In genomic region chr22:35335936-35336781, GRCh38 we compare ENCODE assay signal across 15 cellular contexts. TPM values are rescaled to one million over a fixed set of nuclear protein-coding genes. Genes with fewer than 3 reads are reported as not detected.
DNase-seq lines count a peak whose midpoint lies in the region; ATAC-seq lines count a peak whose summit lies in the region.
"Had no signal": no experiment of that assay in that cellular context is flagged by ENCODE, and none has a peak within 500 bp of the region (broad histone marks: within the 10 kb centered on the region; RNA-seq: fewer than 3 reads in every experiment).

No MANE protein-coding gene starts in this region.

- H3K9me3 Mint-ChIP-seq in activated CD8-positive, alpha-beta memory T cell treated with anti-CD3 and anti-CD28 coated beads, Interleukin-2, amount 10 ng/mL, durations not matched to agents 7 days and 5 days (ENCODE audit: low read depth), result no peaks in the 10 kb centered on the region
- H3K9me3 Mint-ChIP-seq in T-helper 2 cell treated with Interferon-gamma antibody and Interleukin-4, amounts not matched to agents 5 μg/mL and 100 μg/mL, for 36 hours, result no peaks in the 10 kb centered on the region
- H3K9me3 Mint-ChIP-seq in stimulated activated naive B cell treated with anti-CD40 and anti-IgM and Interleukin-4, amounts not matched to agents 10 μg/mL and 1 μg/mL and 100 μg/mL, for 72 hours, result no peaks in the 10 kb centered on the region
- H3K9me3 Mint-ChIP-seq: activated naive CD4-positive, alpha-beta T cell treated with anti-CD3 and anti-CD28 coated beads for 36 hours had no signal

- peak; percentile 59 for ATAC-seq in activated CD8-positive, alpha-beta memory T cell treated with anti-CD3 and anti-CD28 coated beads, Interleukin-2, amount 10 ng/mL, durations not matched to agents 7 days and 5 days
- ATAC-seq in left cardiac atrium (peak; percentile 68 to 75), GM21526 (IDR thresholded peaks at IDR 0.05; ENCODE audit: low FRiP score, unreplicated experiment) (no peak)
- ATAC-seq in stimulated activated naive B cell treated with anti-CD40 and anti-IgM and Interleukin-4, amounts not matched to agents 10 μg/mL and 1 μg/mL and 100 μg/mL, for 72 hours (replicated peaks), result no peak
- ATAC-seq: PC-3 had no signal

- H3K4me3 Mint-ChIP-seq in activated CD8-positive, alpha-beta memory T cell treated with anti-CD3 and anti-CD28 coated beads, Interleukin-2, amount 10 ng/mL, durations not matched to agents 7 days and 5 days, result no peak overlapping the region
- peak overlapping the region; percentile 72 for H3K4me3 Mint-ChIP-seq in T-helper 2 cell treated with Interferon-gamma antibody and Interleukin-4, amounts not matched to agents 5 μg/mL and 100 μg/mL, for 36 hours
- no peak overlapping the region for H3K4me3 Mint-ChIP-seq in stimulated activated naive B cell treated with anti-CD40 and anti-IgM and Interleukin-4, amounts not matched to agents 10 μg/mL and 1 μg/mL and 100 μg/mL, for 72 hours
- H3K4me3 Mint-ChIP-seq: activated naive CD4-positive, alpha-beta T cell treated with anti-CD3 and anti-CD28 coated beads for 36 hours had no signal

- no peaks in the 10 kb centered on the region for H3K27me3 Mint-ChIP-seq in activated CD8-positive, alpha-beta memory T cell treated with anti-CD3 and anti-CD28 coated beads, Interleukin-2, amount 10 ng/mL, durations not matched to agents 7 days and 5 days
- H3K27me3 Mint-ChIP-seq in T-helper 2 cell treated with Interferon-gamma antibody and Interleukin-4, amounts not matched to agents 5 μg/mL and 100 μg/mL, for 36 hours (ENCODE audit: low read depth), result no peaks in the 10 kb centered on the region
- H3K27me3 Mint-ChIP-seq in stimulated activated naive B cell treated with anti-CD40 and anti-IgM and Interleukin-4, amounts not matched to agents 10 μg/mL and 1 μg/mL and 100 μg/mL, for 72 hours, result no peaks in the 10 kb centered on the region

- peaks cover 1% of the 10 kb centered on the region for H3K36me3 Mint-ChIP-seq in activated CD8-positive, alpha-beta memory T cell treated with anti-CD3 and anti-CD28 coated beads, Interleukin-2, amount 10 ng/mL, durations not matched to agents 7 days and 5 days
- peaks cover 20% of the 10 kb centered on the region for H3K36me3 Mint-ChIP-seq in T-helper 2 cell treated with Interferon-gamma antibody and Interleukin-4, amounts not matched to agents 5 μg/mL and 100 μg/mL, for 36 hours (ENCODE audit: low read depth)
- peaks cover 44 to 75% of the 10 kb centered on the region in 2 donors for H3K36me3 Mint-ChIP-seq in stimulated activated naive B cell treated with anti-CD40 and anti-IgM and Interleukin-4, amounts not matched to agents 10 μg/mL and 1 μg/mL and 100 μg/mL, for 72 hours

- H3K4me1 Mint-ChIP-seq in activated CD8-positive, alpha-beta memory T cell treated with anti-CD3 and anti-CD28 coated beads, Interleukin-2, amount 10 ng/mL, durations not matched to agents 7 days and 5 days, result peaks cover 19% of the 10 kb centered on the region
- peaks cover 28% of the 10 kb centered on the region for H3K4me1 Mint-ChIP-seq in T-helper 2 cell treated with Interferon-gamma antibody and Interleukin-4, amounts not matched to agents 5 μg/mL and 100 μg/mL, for 36 hours (ENCODE audit: low read depth)
- peaks cover 27 to 39% of the 10 kb centered on the region in 2 donors for H3K4me1 Mint-ChIP-seq in stimulated activated naive B cell treated with anti-CD40 and anti-IgM and Interleukin-4, amounts not matched to agents 10 μg/mL and 1 μg/mL and 100 μg/mL, for 72 hours

- CTCF ChIA-PET in activated CD8-positive, alpha-beta memory T cell treated with anti-CD3 and anti-CD28 coated beads, Interleukin-2, amount 10 ng/mL, durations not matched to agents 7 days and 5 days (lab: Charles Lee), result no interaction called here

- peak overlapping the region; percentile 65 for H3K27ac Mint-ChIP-seq in activated CD8-positive, alpha-beta memory T cell treated with anti-CD3 and anti-CD28 coated beads, Interleukin-2, amount 10 ng/mL, durations not matched to agents 7 days and 5 days
- H3K27ac Mint-ChIP-seq in T-helper 2 cell treated with Interferon-gamma antibody and Interleukin-4, amounts not matched to agents 5 μg/mL and 100 μg/mL, for 36 hours, result peak overlapping the region; percentile 93
- peak overlapping the region; percentile 81 for H3K27ac Mint-ChIP-seq in stimulated activated naive B cell treated with anti-CD40 and anti-IgM and Interleukin-4, amounts not matched to agents 10 μg/mL and 1 μg/mL and 100 μg/mL, for 72 hours
- H3K27ac Mint-ChIP-seq: activated naive CD4-positive, alpha-beta T cell treated with anti-CD3 and anti-CD28 coated beads for 36 hours had no signal

- intact Hi-C loops in left cardiac atrium (cut with DNase I), result no loop called here

- DNase-seq in activated CD8-positive, alpha-beta memory T cell treated with anti-CD3 and anti-CD28 coated beads, Interleukin-2, amount 10 ng/mL, durations not matched to agents 7 days and 5 days, result no peak
- no peak for DNase-seq in activated CD8-positive, alpha-beta memory T cell treated with anti-CD3 and anti-CD28 coated beads for 24 hours
- no peak for DNase-seq in T-helper 2 cell treated with Interferon-gamma antibody and Interleukin-4, amounts not matched to agents 5 μg/mL and 100 μg/mL, for 36 hours (ENCODE audit: low spot score)
- no peak for DNase-seq in left cardiac atrium
- DNase-seq in stimulated activated naive B cell treated with anti-CD40 and anti-IgM and Interleukin-4, amounts not matched to agents 10 μg/mL and 1 μg/mL and 100 μg/mL, for 72 hours, result no peak
- DNase-seq in germinal center (ENCODE audit: low spot score), result no peak
- DNase-seq in NCI-H2227 treated with DMSO at 0.1 percent for 48 hours (lab: John Stamatoyannopoulos, UW), result no peak
- DNase-seq: activated naive CD4-positive, alpha-beta T cell treated with anti-CD3 and anti-CD28 coated beads for 36 hours; cerebellar nuclear complex; DMS153; hippocampal formation; NCI-H1105 treated with DMSO at 0.1 percent for 48 hours; NCI-H510A; PC-3 had no signal

RNA-seq across cellular contexts. Expression of gene TOM1, which starts 36.5 kb away (rescaled TPM):
- 10 to 100 TPM; 16.1 to 20.5 TPM for total RNA-seq in activated CD8-positive, alpha-beta memory T cell treated with anti-CD3 and anti-CD28 coated beads, Interleukin-2, amount 10 ng/mL, durations not matched to agents 7 days and 5 days
- total RNA-seq in left cardiac atrium, result 10 to 100 TPM; 45.1 to 57.9 TPM

RNA-seq across cellular contexts. Expression of gene HMOX1, which starts 44.7 kb away (rescaled TPM):
- 1 to 10 TPM in 1 of 2 experiments, under 1 TPM in 1; 0.88 to 6.0 TPM for total RNA-seq in activated CD8-positive, alpha-beta memory T cell treated with anti-CD3 and anti-CD28 coated beads, Interleukin-2, amount 10 ng/mL, durations not matched to agents 7 days and 5 days
- total RNA-seq in left cardiac atrium, result 10 to 100 TPM; 13.6 to 16.0 TPM

Comparison
In these comparisons a context has a peak if more than half of its experiments do, and no peak if none do; other contexts are left out.
1. ATAC-seq: peak in activated CD8-positive, alpha-beta memory T cell treated with anti-CD3 and anti-CD28 coated beads, Interleukin-2, amount 10 ng/mL, durations not matched to agents 7 days and 5 days (single experiment) and left cardiac atrium (2 of 2); none in stimulated activated naive B cell treated with anti-CD40 and anti-IgM and Interleukin-4, amounts not matched to agents 10 μg/mL and 1 μg/mL and 100 μg/mL, for 72 hours (0 of 2) and GM21526 (single experiment).
2. Peak in every context shown above with its lines, with median percentiles within 50 percentile points of each other: H3K27ac Mint-ChIP-seq.